In genomic region chr14:72518809-72519377, GRCh38 we compare ENCODE assay signal across 9 cellular contexts.
DNase-seq lines count a peak whose midpoint lies in the region; ATAC-seq and TF ChIP-seq lines count a peak whose summit lies in the region.
"Had no signal": no experiment of that assay in that cellular context is flagged by ENCODE, and none has a peak within 500 bp of the region (broad histone marks: within the 10 kb centered on the region; RNA-seq: fewer than 3 reads in every experiment).

No MANE protein-coding gene starts in this region.

- ATAC-seq in CD4-positive, CD25-positive, alpha-beta regulatory T cell (ENCODE audit: low read depth in 2 of 2), result peak; percentile 89 to 92
- peak; percentile 44 for ATAC-seq in GM21360 (IDR thresholded peaks at IDR 0.05; ENCODE audit: unreplicated experiment)
- peak; percentile 69 for ATAC-seq in HG03571 (IDR thresholded peaks at IDR 0.05; ENCODE audit: unreplicated experiment)
- ATAC-seq in stimulated activated naive CD8-positive, alpha-beta T cell treated with anti-CD3 and anti-CD28 coated beads, Interleukin-15, amount 100 ng/mL, for 72 hours, result peak; percentile 93

- peak in 2 of 3 donors; percentile 40 to 76 for DNase-seq in CD4-positive, CD25-positive, alpha-beta regulatory T cell
- DNase-seq in activated T-cell treated with anti-CD3 and anti-CD28 coated beads, Interleukin-2, amount 50 U/mL, for 24 hours, result peak; percentile 42
- DNase-seq in stimulated activated naive CD8-positive, alpha-beta T cell treated with anti-CD3 and anti-CD28 coated beads, Interleukin-15, amount 100 ng/mL, for 72 hours, result peak; percentile 53 to 61
- no peak for DNase-seq in inferior parietal cortex (ENCODE audit: extremely low spot score)
- no peak for DNase-seq in NCI-H1694 (lab: John Stamatoyannopoulos, UW)
- DNase-seq in suprapubic skin (ENCODE audit: low spot score in 2 of 2), result no peak

- peak overlapping the region; percentile 45 for H3K4me3 ChIP-seq in CD4-positive, CD25-positive, alpha-beta regulatory T cell (ENCODE audit: low read depth, low read length)
- no peak overlapping the region for H3K4me3 ChIP-seq in suprapubic skin
- H3K4me3 ChIP-seq: lung had no signal

- no peak for TF ChIP-seq EP300 in suprapubic skin (IDR thresholded peaks at IDR 0.05)

- no peak for TF ChIP-seq CTCF in suprapubic skin (IDR thresholded peaks at IDR 0.05)

- H3K4me1 Mint-ChIP-seq in CD4-positive, CD25-positive, alpha-beta regulatory T cell, result peaks cover 27 to 61% (median 44%) of the 10 kb centered on the region in 4 donors
- peaks cover 60% of the 10 kb centered on the region for H3K4me1 Mint-ChIP-seq in activated T-cell treated with anti-CD3 and anti-CD28 coated beads, Interleukin-2, amount 50 U/mL, for 24 hours (ENCODE audit: low read depth)
- peaks cover 56% of the 10 kb centered on the region for H3K4me1 Mint-ChIP-seq in stimulated activated naive CD8-positive, alpha-beta T cell treated with anti-CD3 and anti-CD28 coated beads, Interleukin-15, amount 100 ng/mL, for 72 hours

- 61% methylated on average over 4 of the region's 4 CpGs for WGBS in suprapubic skin

- peaks cover 0 to 9% (median 0%) of the 10 kb centered on the region in 7 donors for H3K9me3 Mint-ChIP-seq in CD4-positive, CD25-positive, alpha-beta regulatory T cell
- H3K9me3 Mint-ChIP-seq in activated T-cell treated with anti-CD3 and anti-CD28 coated beads, Interleukin-2, amount 50 U/mL, for 24 hours, result peaks cover 11% of the 10 kb centered on the region
- peaks cover 13 to 15% of the 10 kb centered on the region in 2 donors for H3K9me3 Mint-ChIP-seq in stimulated activated naive CD8-positive, alpha-beta T cell treated with anti-CD3 and anti-CD28 coated beads, Interleukin-15, amount 100 ng/mL, for 72 hours

- TF ChIP-seq POLR2A in suprapubic skin (IDR thresholded peaks at IDR 0.05), result no peak

- no peaks in the 10 kb centered on the region for H3K36me3 Mint-ChIP-seq in CD4-positive, CD25-positive, alpha-beta regulatory T cell
- H3K36me3 Mint-ChIP-seq in activated T-cell treated with anti-CD3 and anti-CD28 coated beads, Interleukin-2, amount 50 U/mL, for 24 hours (ENCODE audit: low read depth), result no peaks in the 10 kb centered on the region

- H3K27me3 ChIP-seq in CD4-positive, CD25-positive, alpha-beta regulatory T cell (ENCODE audit: control insufficient read depth, insufficient read depth, low read length), result no peaks in the 10 kb centered on the region
- no peaks in the 10 kb centered on the region for H3K27me3 ChIP-seq in suprapubic skin

- no peaks in the 10 kb centered on the region for H3K36me3 ChIP-seq in CD4-positive, CD25-positive, alpha-beta regulatory T cell (ENCODE audit: control insufficient read depth, insufficient read depth, low read length)
- H3K36me3 ChIP-seq in suprapubic skin, result no peaks in the 10 kb centered on the region

- peaks cover 4% of the 10 kb centered on the region for H3K27me3 Mint-ChIP-seq in CD4-positive, CD25-positive, alpha-beta regulatory T cell
- peaks cover 4% of the 10 kb centered on the region for H3K27me3 Mint-ChIP-seq in activated T-cell treated with anti-CD3 and anti-CD28 coated beads, Interleukin-2, amount 50 U/mL, for 24 hours
- H3K27me3 Mint-ChIP-seq in stimulated activated naive CD8-positive, alpha-beta T cell treated with anti-CD3 and anti-CD28 coated beads, Interleukin-15, amount 100 ng/mL, for 72 hours, result peaks cover 9% of the 10 kb centered on the region

- peak overlapping the region in 2 of 3 donors; percentile 79 to 84 for H3K27ac Mint-ChIP-seq in CD4-positive, CD25-positive, alpha-beta regulatory T cell
- H3K27ac Mint-ChIP-seq in activated T-cell treated with anti-CD3 and anti-CD28 coated beads, Interleukin-2, amount 50 U/mL, for 24 hours, result peak overlapping the region; percentile 76
- peak overlapping the region; percentile 2 to 4 for H3K27ac Mint-ChIP-seq in stimulated activated naive CD8-positive, alpha-beta T cell treated with anti-CD3 and anti-CD28 coated beads, Interleukin-15, amount 100 ng/mL, for 72 hours

- H3K9me3 ChIP-seq in CD4-positive, CD25-positive, alpha-beta regulatory T cell (ENCODE audit: control insufficient read depth in 2 of 2, low read length in 2 of 2), result no peaks in the 10 kb centered on the region
- no peaks in the 10 kb centered on the region for H3K9me3 ChIP-seq in suprapubic skin

- H3K4me3 Mint-ChIP-seq in CD4-positive, CD25-positive, alpha-beta regulatory T cell, result peak overlapping the region; percentile 14 to 78 (median 48)
- peak overlapping the region; percentile 30 for H3K4me3 Mint-ChIP-seq in activated T-cell treated with anti-CD3 and anti-CD28 coated beads, Interleukin-2, amount 50 U/mL, for 24 hours
- peak overlapping the region; percentile 47 to 59 for H3K4me3 Mint-ChIP-seq in stimulated activated naive CD8-positive, alpha-beta T cell treated with anti-CD3 and anti-CD28 coated beads, Interleukin-15, amount 100 ng/mL, for 72 hours

- peaks cover 42% of the 10 kb centered on the region for H3K4me1 ChIP-seq in CD4-positive, CD25-positive, alpha-beta regulatory T cell (ENCODE audit: control insufficient read depth, insufficient read depth, low read length, poor library complexity, severe bottlenecking)
- peaks cover 3% of the 10 kb centered on the region for H3K4me1 ChIP-seq in suprapubic skin

- H3K27ac ChIP-seq in CD4-positive, CD25-positive, alpha-beta regulatory T cell (ENCODE audit: insufficient read depth, low read length, poor library complexity, severe bottlenecking), result peak overlapping the region; percentile 54
- H3K27ac ChIP-seq in suprapubic skin, result no peak overlapping the region

Comparison
In these comparisons a context has a peak if more than half of its experiments do, and no peak if none do; other contexts are left out.
1. DNase-seq: peak in CD4-positive, CD25-positive, alpha-beta regulatory T cell (2 of 3), activated T-cell treated with anti-CD3 and anti-CD28 coated beads, Interleukin-2, amount 50 U/mL, for 24 hours (single experiment) and stimulated activated naive CD8-positive, alpha-beta T cell treated with anti-CD3 and anti-CD28 coated beads, Interleukin-15, amount 100 ng/mL, for 72 hours (2 of 2); none in inferior parietal cortex (single experiment), NCI-H1694 (single experiment) and suprapubic skin (0 of 2).
2. H3K27ac Mint-ChIP-seq: peak in every context shown above with its lines; median percentile 82 in CD4-positive, CD25-positive, alpha-beta regulatory T cell; 76 in activated T-cell treated with anti-CD3 and anti-CD28 coated beads, Interleukin-2, amount 50 U/mL, for 24 hours; 3 in stimulated activated naive CD8-positive, alpha-beta T cell treated with anti-CD3 and anti-CD28 coated beads, Interleukin-15, amount 100 ng/mL, for 72 hours.
3. Peak in every context shown above with its lines, with median percentiles within 50 percentile points of each other: ATAC-seq and H3K4me3 Mint-ChIP-seq.